In the genomic region with DNA sequence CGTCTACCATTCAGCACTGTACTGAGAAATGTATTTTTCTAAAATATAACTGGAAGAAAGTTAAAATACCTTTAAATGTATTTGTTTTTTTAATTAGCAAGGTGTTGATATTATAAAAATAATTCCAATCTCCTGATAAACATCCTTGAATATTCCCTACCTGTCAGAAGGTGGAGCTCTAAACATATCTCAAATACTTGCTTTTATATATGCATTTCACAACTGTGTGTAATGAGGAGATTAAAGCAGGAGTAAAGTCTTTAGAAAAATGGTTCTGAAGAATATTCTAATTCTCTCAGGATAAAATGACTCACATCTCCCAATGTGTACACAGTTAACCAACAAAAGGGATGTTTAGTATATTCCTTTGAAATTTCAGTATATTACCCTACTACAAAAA, we compare ENCODE assay signal across 20 cellular contexts.
DNase-seq lines count a peak whose midpoint lies in the region; ATAC-seq, FAIRE-seq and TF ChIP-seq lines count a peak whose summit lies in the region.
"Had no signal": no experiment of that assay in that cellular context is flagged by ENCODE, and none has a peak within 500 bp of the region (broad histone marks: within the 10 kb centered on the region; RNA-seq: fewer than 3 reads in every experiment).

No MANE protein-coding gene starts in this region.

- CTCF ChIA-PET in PC-9 (lab: Charles Lee), result no interaction called here

- no peaks in the 10 kb centered on the region for H3K79me2 ChIP-seq in DND-41 (ENCODE audit: insufficient read depth, low read length)
- H3K79me2 ChIP-seq in PC-9 (ENCODE audit: low read depth), result no peaks in the 10 kb centered on the region

- BruUV-seq in PC-9 (replicated peaks; lab: Mats Ljungman, UMichigan), result no TSS peak

- intact Hi-C loops in PC-9 (cut with micrococcal nuclease; ENCODE audit: unreplicated experiment), result no loop called here

- H2AFZ ChIP-seq in DND-41 (ENCODE audit: low read depth, low read length) (no peak overlapping the region), PC-9 (no peak overlapping the region)

- no peak overlapping the region for H3K4me3 ChIP-seq in DND-41 (ENCODE audit: low read depth in 1 of 2, low read length in 2 of 2)
- H3K4me3 ChIP-seq in PC-9, result no peak overlapping the region
- H3K4me3 ChIP-seq: esophagus muscularis mucosa, heart right ventricle, mucosa of descending colon had no signal

- H4K20me1 ChIP-seq in DND-41 (ENCODE audit: insufficient read depth, low read length) (no peaks in the 10 kb centered on the region), PC-9 (ENCODE audit: insufficient read depth) (no peaks in the 10 kb centered on the region)

- H3K36me3 ChIP-seq in DND-41 (ENCODE audit: insufficient read depth, low read length) (peaks cover 16% of the 10 kb centered on the region), PC-9 (ENCODE audit: low read depth) (no peaks in the 10 kb centered on the region)

- H3K27ac ChIP-seq in DND-41 (ENCODE audit: low read length), result no peak overlapping the region
- H3K27ac ChIP-seq in PC-9, result no peak overlapping the region
- H3K27ac ChIP-seq in foreskin keratinocyte, result no peak overlapping the region
- H3K27ac ChIP-seq: esophagus muscularis mucosa, heart right ventricle had no signal

- FAIRE-seq in urothelium cell line (lab: Jason Lieb, UNC), result no peak

- DNase-seq in DND-41 (no peak), HT-29 (ENCODE audit: low spot score) (peak; percentile 3), PC-9 (no peak), foreskin keratinocyte (peak in 1 of 2 donors; percentile 15), urothelium cell line (ENCODE audit: low spot score) (no peak)
- DNase-seq: activated CD4-positive, alpha-beta T cell treated with anti-CD3 and anti-CD28 coated beads for 1 hour; activated naive CD4-positive, alpha-beta T cell treated with Interleukin-2 at 50 U/mL for 16 hours; C1 segment of cervical spinal cord; H7; heart right ventricle; IMR-90; kidney glomerular epithelial cell; mucosa of descending colon; NCI-H446 treated with DMSO at 0.1 percent for 48 hours; nucleus accumbens; stimulated activated CD4-positive, alpha-beta T cell treated with anti-CD3 and anti-CD28 coated beads, Interleukin-4, amount 100 ng/mL, for 4 hours; T-helper 17 cell had no signal

- ATAC-seq in DND-41 (ENCODE audit: insufficient read depth, low read depth) (no peak), foreskin keratinocyte (no peak), GM21526 (IDR thresholded peaks at IDR 0.05; ENCODE audit: low FRiP score, unreplicated experiment) (no peak), HG03095 (IDR thresholded peaks at IDR 0.05; ENCODE audit: unreplicated experiment) (no peak)
- ATAC-seq: heart right ventricle, mucosa of descending colon, T-helper 17 cell had no signal

- no peaks in the 10 kb centered on the region for H3K27me3 ChIP-seq in DND-41 (ENCODE audit: insufficient read depth, low read length, poor library complexity)
- H3K27me3 ChIP-seq in PC-9 (ENCODE audit: insufficient read depth, low read depth), result no peaks in the 10 kb centered on the region
- H3K27me3 ChIP-seq in foreskin keratinocyte, result no peaks in the 10 kb centered on the region
- H3K27me3 ChIP-seq: esophagus muscularis mucosa, heart right ventricle had no signal

- H3K4me1 ChIP-seq in DND-41 (ENCODE audit: insufficient read depth, low read length), result peaks cover 6% of the 10 kb centered on the region; the same call in 1 of the 2 replicates
- no peaks in the 10 kb centered on the region for H3K4me1 ChIP-seq in PC-9 (replicated peaks; ENCODE audit: insufficient read depth)
- H3K4me1 ChIP-seq in foreskin keratinocyte, result no peaks in the 10 kb centered on the region

- POLR2A ChIA-PET in PC-9 (lab: Charles Lee; ENCODE audit: unreplicated experiment), result no interaction called here

- H3K9me2 ChIP-seq in PC-9 (ENCODE audit: insufficient read depth), result no peaks in the 10 kb centered on the region

- TF ChIP-seq CTCF in DND-41 (IDR thresholded peaks at IDR 0.05; ENCODE audit: borderline replicate concordance, extremely low read depth, low read length, poor library complexity, severe bottlenecking) (peak; percentile 17), PC-9 (conservative IDR thresholded peaks at IDR 0.05) (peak; percentile 53; the same call in 1 of the 2 replicates), foreskin keratinocyte (conservative IDR thresholded peaks at IDR 0.05) (peak; percentile 46)

- H3F3A ChIP-seq in PC-9 (ENCODE audit: insufficient read depth, low read depth), result no peaks in the 10 kb centered on the region

- H3K9me3 ChIP-seq in DND-41 (ENCODE audit: insufficient read depth, low read length, severe bottlenecking) (no peaks in the 10 kb centered on the region), PC-9 (ENCODE audit: insufficient read depth, low read depth) (no peaks in the 10 kb centered on the region)
- H3K9me3 ChIP-seq: esophagus muscularis mucosa, heart right ventricle, mucosa of descending colon had no signal

- no peak overlapping the region for H3K4me2 ChIP-seq in DND-41 (ENCODE audit: insufficient read depth, low read length)
- H3K4me2 ChIP-seq in PC-9, result no peak overlapping the region

- no peak overlapping the region for H3K9ac ChIP-seq in DND-41 (ENCODE audit: low read depth, low read length)
